ENCODE assay signal across 4 cellular contexts in genomic region chr2:62386378-62386777, GRCh38.
A peak's percentile ranks its signal among the peaks of the same experiment; 100 is the strongest.
DNase-seq lines count a peak whose midpoint lies in the region; ATAC-seq, FAIRE-seq and TF ChIP-seq lines count a peak whose summit lies in the region.
"Not testable (repeated sequence)": the region's sequence is repeated elsewhere in the genome, so short reads cannot be mapped to it uniquely, and the experiment has no call there.

No MANE protein-coding gene starts in this region.

- not testable (repeated sequence) for H3K9ac ChIP-seq in K562 (ENCODE audit: insufficient read depth in 1 of 2, low read depth in 2 of 2, low read length in 2 of 2); H1 (replicated peaks in 1 of 4; ENCODE audit: extremely low read depth in 1 of 4, low read depth in 3 of 4, low read length in 3 of 4); HepG2 (ENCODE audit: insufficient read depth, low read depth, low read length)

- CTCF ChIA-PET in K562 (lab: Yijun Ruan, JAX; ENCODE audit: low intra/inter-chr PET ratio); H1 (lab: Charles Lee; ENCODE audit: partially characterized antibody); HepG2 (lab: Yijun Ruan, JAX; ENCODE audit: low intra/inter-chr PET ratio, low total read pairs): not testable (repeated sequence)

- H4K8ac ChIP-seq in H1 (ENCODE audit: extremely low read depth, insufficient read depth, low read length) = not testable (repeated sequence)

- H3K14ac ChIP-seq in H1 (ENCODE audit: insufficient read length) = not testable (repeated sequence)

- 26% methylated on average over 2 of the region's 2 CpGs for WGBS in K562 (ENCODE audit: insufficient coverage, low coverage, missing lambda C conversion rate)
- WGBS in H1 (ENCODE audit: extremely low coverage in 1 of 2, insufficient coverage in 1 of 2, insufficient read length in 1 of 2, insufficient replicate concordance in 2 of 2, low coverage in 1 of 2, low lambda C conversion rate in 2 of 2, missing lambda C conversion rate in 1 of 2), 2 experiments = 91% methylated on average over 2 of the region's 2 CpGs; no CpG with 5 or more reads in 1 of the 2 experiments
- WGBS in HepG2 (ENCODE audit: low lambda C conversion rate) = 0% methylated on average over 2 of the region's 2 CpGs

- not testable (repeated sequence) for TF ChIP-seq RAD21 in K562 (CRISPR knock-in tag; conservative IDR thresholded peaks at IDR 0.05 in 1 of 2, IDR thresholded peaks at IDR 0.05 in 1 of 2); H1 (IDR thresholded peaks at IDR 0.05 in 1 of 2, conservative IDR thresholded peaks at IDR 0.05 in 1 of 2; ENCODE audit: low read depth in 2 of 2, low read length in 2 of 2); HepG2 (CRISPR knock-in tag; IDR thresholded peaks at IDR 0.05)

- H3K9me3 Mint-ChIP-seq in memory B cell = not testable (repeated sequence)

- H3K56ac ChIP-seq in H1 (replicated peaks; ENCODE audit: insufficient read length, low read depth, low read length) = not testable (repeated sequence)

- not testable (repeated sequence) for H3K36me3 Mint-ChIP-seq in memory B cell

- not testable (repeated sequence) for H3K4me1 Mint-ChIP-seq in memory B cell

- not testable (repeated sequence) for H2BK120ac ChIP-seq in H1 (replicated peaks; ENCODE audit: low read depth, low read length)

- POLR2A ChIA-PET in K562 (lab: Yijun Ruan, JAX) = interaction anchor here (1.2 kb wide), 1 partner anchor 90 kb away, joined by 3 read pairs; no protein-coding TSS in a partner anchor
- POLR2A ChIA-PET in H1 (lab: Charles Lee; ENCODE audit: partially characterized antibody) = interaction anchor here (0.6 to 1.1 kb wide), 3 partner anchors 12 to 482 kb away, joined by 3 to 4 read pairs (median 3); no protein-coding TSS in a partner anchor
- POLR2A ChIA-PET in HepG2 (lab: Yijun Ruan, JAX) = not testable (repeated sequence)

- H3K23me2 ChIP-seq in H1 (ENCODE audit: low read depth, low read length) = not testable (repeated sequence)

- not testable (repeated sequence) for H3K4me3 Mint-ChIP-seq in memory B cell

- not testable (repeated sequence) for H2AFZ ChIP-seq in K562 (ENCODE audit: low read depth, low read length); H1 (ENCODE audit: low read length); HepG2 (ENCODE audit: low read length)

- TF ChIP-seq EP300 in K562 (IDR thresholded peaks at IDR 0.05; ENCODE audit: low read length); H1 (IDR thresholded peaks at IDR 0.05; ENCODE audit: borderline replicate concordance in 1 of 2, low read depth in 2 of 2, low read length in 2 of 2); HepG2 (IDR thresholded peaks at IDR 0.05; ENCODE audit: low read depth in 2 of 2, low read length in 2 of 2); HepG2 (CRISPR knock-in tag; IDR thresholded peaks at IDR 0.05; ENCODE audit: borderline replicate concordance): not testable (repeated sequence)

- H3K23ac ChIP-seq in H1 (ENCODE audit: insufficient read length) = not testable (repeated sequence)

- intact Hi-C loops in K562 (cut with micrococcal nuclease); HepG2 (cut with micrococcal nuclease; ENCODE audit: unreplicated experiment): not testable (repeated sequence)

- H2AK5ac ChIP-seq in H1 (ENCODE audit: low read depth, low read length) = not testable (repeated sequence)

- not testable (repeated sequence) for TF ChIP-seq CTCF in K562 (IDR thresholded peaks at IDR 0.05 in 2 of 3, conservative IDR thresholded peaks at IDR 0.05 in 1 of 3; ENCODE audit: insufficient read depth in 2 of 3, low read depth in 1 of 3, low read length in 3 of 3); H1 (IDR thresholded peaks at IDR 0.05; ENCODE audit: control extremely low read depth in 1 of 3, insufficient read depth in 1 of 3, low read depth in 1 of 3, low read length in 3 of 3); HepG2 (CRISPR knock-in tag; IDR thresholded peaks at IDR 0.05)

- H4K20me1 ChIP-seq in K562 (replicated peaks; ENCODE audit: control insufficient read depth, insufficient read depth, low read length); H1 (replicated peaks in 1 of 2; ENCODE audit: control insufficient read depth in 1 of 2, insufficient read depth in 2 of 2, low read length in 2 of 2); HepG2 (ENCODE audit: insufficient read depth, low read length): not testable (repeated sequence)

- H4K5ac ChIP-seq in H1 (ENCODE audit: insufficient read length, low read depth, low read length) = not testable (repeated sequence)

- not testable (repeated sequence) for H3K9me1 ChIP-seq in K562 (ENCODE audit: control insufficient read depth, insufficient read depth, low read length)

- not testable (repeated sequence) for H3K18ac ChIP-seq in H1 (ENCODE audit: extremely low read depth, low read length)

- not testable (repeated sequence) for H3K4me1 ChIP-seq in K562 (replicated peaks in 1 of 2; ENCODE audit: control insufficient read depth in 2 of 2, insufficient read depth in 2 of 2, low read length in 2 of 2); H1 (replicated peaks in 1 of 4; ENCODE audit: control insufficient read depth in 3 of 4, insufficient read depth in 4 of 4, low read length in 3 of 4); HepG2 (ENCODE audit: insufficient read depth, low read length)

- not testable (repeated sequence) for H3K4ac ChIP-seq in H1 (replicated peaks; ENCODE audit: insufficient read length, low read depth, low read length)

- H3K4me3 ChIP-seq in K562; H1 (ENCODE audit: extremely low read depth in 1 of 4, insufficient read depth in 2 of 4, low read depth in 3 of 4, low read length in 4 of 4); HepG2 (replicated peaks in 1 of 3; ENCODE audit: insufficient read depth in 1 of 3, low read depth in 2 of 3, low read length in 3 of 3): not testable (repeated sequence)

- not testable (repeated sequence) for TF ChIP-seq POLR2A in K562 (conservative IDR thresholded peaks at IDR 0.05); H1 (IDR thresholded peaks at IDR 0.05; ENCODE audit: control extremely low read depth in 1 of 2, low read depth in 2 of 2, low read length in 2 of 2); HepG2 (IDR thresholded peaks at IDR 0.05; ENCODE audit: insufficient read depth in 1 of 2, low read depth in 2 of 2, low read length in 2 of 2)

- not testable (repeated sequence) for FAIRE-seq in K562 (lab: Jason Lieb, UNC); H1 (lab: Jason Lieb, UNC); HepG2 (lab: Jason Lieb, UNC)

- H3K27ac Mint-ChIP-seq in memory B cell = peak overlapping the region; percentile 29

- not testable (repeated sequence) for H3K4me2 ChIP-seq in K562 (ENCODE audit: insufficient read depth, low read length); H1 (ENCODE audit: insufficient read depth in 1 of 2, low read depth in 2 of 2, low read length in 2 of 2); HepG2 (ENCODE audit: low read depth, low read length)

- not testable (repeated sequence) for H2BK20ac ChIP-seq in H1 (ENCODE audit: low read length)

- H2BK12ac ChIP-seq in H1 (ENCODE audit: low read depth, low read length) = peak overlapping the region; percentile 55; the same call in 1 of the 2 replicates

- H3K27ac ChIP-seq in K562 (ENCODE audit: extremely low read depth, low read depth, low read length); H1 (ENCODE audit: low read depth, low read length); HepG2 (ENCODE audit: extremely low read length, insufficient read depth, low read length): not testable (repeated sequence)

- not testable (repeated sequence) for H2BK5ac ChIP-seq in H1 (ENCODE audit: low read depth, low read length)

- not testable (repeated sequence) for DNase-seq in K562 (ENCODE audit: extremely low read depth in 1 of 4, low spot score in 3 of 4); H1 (ENCODE audit: low read depth in 1 of 2, low spot score in 2 of 2); HepG2 (ENCODE audit: low spot score); memory B cell (ENCODE audit: low spot score in 2 of 2)

- ATAC-seq in K562; HepG2; memory B cell (ENCODE audit: low read depth): not testable (repeated sequence)

- not testable (repeated sequence) for BruUV-seq in K562 (replicated peaks; lab: Mats Ljungman, UMichigan); HepG2 (replicated peaks; lab: Mats Ljungman, UMichigan)

- in situ Hi-C loops in K562 (cut with MboI); HepG2 (cut with HindIII; ENCODE audit: extremely low pct_ligation_motif_present, low pct_unique_long_range_greater_than_20kb): not testable (repeated sequence)

- H2BK15ac ChIP-seq in H1 (ENCODE audit: low read length) = not testable (repeated sequence)

- not testable (repeated sequence) for H4K91ac ChIP-seq in H1 (replicated peaks; ENCODE audit: insufficient read length, low read length)

- H3K79me2 ChIP-seq in K562 (ENCODE audit: control insufficient read depth, insufficient read depth, low read length); H1 (ENCODE audit: control insufficient read depth in 1 of 2, insufficient read depth in 2 of 2, low read length in 2 of 2); HepG2 (ENCODE audit: insufficient read depth, low read length): not testable (repeated sequence)

- H3K36me3 ChIP-seq in K562 (ENCODE audit: control insufficient read depth, insufficient read depth, low read length); H1 (ENCODE audit: control insufficient read depth in 2 of 4, insufficient read depth in 4 of 4, low read length in 3 of 4); HepG2 (replicated peaks in 1 of 2; ENCODE audit: control insufficient read depth in 1 of 2, insufficient read depth in 2 of 2, low read length in 2 of 2): not testable (repeated sequence)

- not testable (repeated sequence) for H3K9me3 ChIP-seq in K562 (replicated peaks; ENCODE audit: control insufficient read depth, insufficient read depth, low read depth, low read length); HepG2 (ENCODE audit: low read length)
- H3K9me3 ChIP-seq in H1 (ENCODE audit: insufficient read depth in 2 of 2, low read depth in 1 of 2, low read length in 1 of 2) = peaks cover 6 to 10% of the 10 kb centered on the region in 2 experiments

- H3K79me1 ChIP-seq in H1 (ENCODE audit: low read depth, low read length) = not testable (repeated sequence)

- H3K27me3 ChIP-seq in K562 (ENCODE audit: control insufficient read depth in 2 of 2, insufficient read depth in 2 of 2, low read length in 2 of 2); H1 (replicated peaks in 1 of 4; ENCODE audit: control insufficient read depth in 3 of 4, extremely low read depth in 1 of 4, insufficient read depth in 3 of 4, low read length in 3 of 4); HepG2 (ENCODE audit: control insufficient read depth in 1 of 2, insufficient read depth in 2 of 2, low read length in 2 of 2): not testable (repeated sequence)

- H3K27me3 Mint-ChIP-seq in memory B cell = not testable (repeated sequence)
